In the genomic region with DNA sequence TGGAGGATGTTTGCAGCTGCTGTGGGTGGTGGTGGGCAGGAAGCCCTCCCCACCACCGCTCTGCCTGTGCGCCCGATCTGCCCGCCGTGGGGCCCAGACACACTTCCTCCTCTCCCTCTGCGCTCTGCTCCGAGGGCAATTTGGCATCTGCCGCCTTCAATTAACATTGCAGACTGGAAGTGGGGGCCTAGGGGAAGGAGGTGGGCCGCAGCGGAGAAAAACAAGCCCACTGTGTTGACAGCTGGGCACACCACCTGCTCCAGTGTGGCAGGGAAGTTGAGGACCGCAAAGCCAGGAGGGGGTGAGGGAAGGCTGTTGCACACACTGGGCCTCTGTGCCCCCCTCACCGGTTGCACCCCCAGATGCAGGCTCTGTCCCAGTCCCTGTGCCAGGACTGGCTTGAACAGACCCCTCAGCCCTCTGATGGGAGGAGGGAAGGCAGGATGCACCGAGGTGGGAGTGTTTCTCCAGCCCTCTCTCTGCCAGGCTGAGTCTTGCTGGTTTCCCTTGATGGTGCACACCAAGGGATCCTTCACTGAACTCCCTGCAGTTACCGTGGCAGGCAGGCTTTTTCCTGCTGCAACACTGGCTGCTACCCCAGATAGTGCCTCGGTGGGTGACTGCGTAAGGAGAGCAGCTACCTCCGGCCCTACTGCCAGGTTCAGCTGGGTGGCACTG, we compare ENCODE assay signal across 7 cellular contexts.
DNase-seq lines count a peak whose midpoint lies in the region; ATAC-seq and TF ChIP-seq lines count a peak whose summit lies in the region.

No MANE protein-coding gene starts in this region.

- POLR2A ChIA-PET in WTC11 (lab: Charles Lee), result no interaction called here

- H3K36me3 Mint-ChIP-seq in T-helper 1 cell treated with Interleukin-12 subunit alpha and Interleukin-12 subunit beta and Interleukin-4 antibody, amounts not matched to agents 30 μg/mL and 1 μg/mL, for 36 hours (ENCODE audit: low read depth), result no peaks in the 10 kb centered on the region
- H3K36me3 Mint-ChIP-seq in brain, result no peaks in the 10 kb centered on the region
- no peaks in the 10 kb centered on the region for H3K36me3 Mint-ChIP-seq in WTC11

- DNase-seq in NCI-H128 (lab: John Stamatoyannopoulos, UW; ENCODE audit: unreplicated experiment), result peak; percentile 28
- DNase-seq in stimulated activated CD8-positive, alpha-beta memory T cell treated with anti-CD3 and anti-CD28 coated beads, Interleukin-4, amount 100 ng/mL, for 48 hours, result peak; percentile 55
- DNase-seq in WTC11 (ENCODE audit: low spot score), result no peak
- no peak for DNase-seq in GM19238 (ENCODE audit: insufficient read length, low spot score)

- TF ChIP-seq CTCF in brain (conservative IDR thresholded peaks at IDR 0.05), result no peak
- no peak for TF ChIP-seq CTCF in WTC11 (IDR thresholded peaks at IDR 0.05)

- CTCF ChIA-PET in WTC11 (lab: Charles Lee), result no interaction called here

- peaks cover 21% of the 10 kb centered on the region for H3K4me1 Mint-ChIP-seq in T-helper 1 cell treated with Interleukin-12 subunit alpha and Interleukin-12 subunit beta and Interleukin-4 antibody, amounts not matched to agents 30 μg/mL and 1 μg/mL, for 36 hours (ENCODE audit: low read depth)
- H3K4me1 Mint-ChIP-seq in brain, result peaks cover 59% of the 10 kb centered on the region
- H3K4me1 Mint-ChIP-seq in WTC11, result peaks cover 16% of the 10 kb centered on the region

- H3K4me3 Mint-ChIP-seq in T-helper 1 cell treated with Interleukin-12 subunit alpha and Interleukin-12 subunit beta and Interleukin-4 antibody, amounts not matched to agents 30 μg/mL and 1 μg/mL, for 36 hours, result peak overlapping the region; percentile 21
- peak overlapping the region in 2 of 5 experiments; percentile 8 to 14 for H3K4me3 Mint-ChIP-seq in brain
- H3K4me3 Mint-ChIP-seq in WTC11, result no peak overlapping the region

- H3K27ac Mint-ChIP-seq in T-helper 1 cell treated with Interleukin-12 subunit alpha and Interleukin-12 subunit beta and Interleukin-4 antibody, amounts not matched to agents 30 μg/mL and 1 μg/mL, for 36 hours, result peak overlapping the region; percentile 26
- H3K27ac Mint-ChIP-seq in brain (peak overlapping the region; percentile 12 to 91 (median 83)), WTC11 (no peak overlapping the region)

- no peaks in the 10 kb centered on the region for H3K9me3 Mint-ChIP-seq in T-helper 1 cell treated with Interleukin-12 subunit alpha and Interleukin-12 subunit beta and Interleukin-4 antibody, amounts not matched to agents 30 μg/mL and 1 μg/mL, for 36 hours
- H3K9me3 Mint-ChIP-seq in brain, result peaks cover 0 to 7% (median 4%) of the 10 kb centered on the region in 5 experiments
- H3K9me3 Mint-ChIP-seq in WTC11, result no peaks in the 10 kb centered on the region

- peaks cover 4% of the 10 kb centered on the region for H3K27me3 Mint-ChIP-seq in T-helper 1 cell treated with Interleukin-12 subunit alpha and Interleukin-12 subunit beta and Interleukin-4 antibody, amounts not matched to agents 30 μg/mL and 1 μg/mL, for 36 hours (ENCODE audit: low read depth)
- H3K27me3 Mint-ChIP-seq in brain (peaks cover 3% of the 10 kb centered on the region), WTC11 (ENCODE audit: low read depth) (no peaks in the 10 kb centered on the region; the same call in 1 of the 2 replicates)

- ATAC-seq in WTC11, result no peak
- no peak for ATAC-seq in HG03196 (IDR thresholded peaks at IDR 0.05; ENCODE audit: unreplicated experiment)

TF ChIP-seq in WTC11, 78 proteins besides CTCF, POLR2A, EP300 and RAD21:
- TF ChIP-seq RELA (CRISPR knock-in tag; IDR thresholded peaks at IDR 0.05; ENCODE audit: borderline replicate concordance), result no peak
- TF ChIP-seq PREB (CRISPR knock-in tag; IDR thresholded peaks at IDR 0.05; ENCODE audit: borderline replicate concordance), result no peak
- no peak for TF ChIP-seq NR2C2 (CRISPR knock-in tag; IDR thresholded peaks at IDR 0.05)
- TF ChIP-seq TP53 (CRISPR knock-in tag; IDR thresholded peaks at IDR 0.05), result no peak
- no peak for TF ChIP-seq ZMAT4 (CRISPR knock-in tag; IDR thresholded peaks at IDR 0.05)
- no peak for TF ChIP-seq CREM (CRISPR knock-in tag; IDR thresholded peaks at IDR 0.05)
- TF ChIP-seq, protein P1, sequence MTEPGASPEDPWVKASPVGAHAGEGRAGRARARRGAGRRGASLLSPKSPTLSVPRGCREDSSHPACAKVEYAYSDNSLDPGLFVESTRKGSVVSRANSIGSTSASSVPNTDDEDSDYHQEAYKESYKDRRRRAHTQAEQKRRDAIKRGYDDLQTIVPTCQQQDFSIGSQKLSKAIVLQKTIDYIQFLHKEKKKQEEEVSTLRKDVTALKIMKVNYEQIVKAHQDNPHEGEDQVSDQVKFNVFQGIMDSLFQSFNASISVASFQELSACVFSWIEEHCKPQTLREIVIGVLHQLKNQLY (CRISPR knock-in tag; IDR thresholded peaks at IDR 0.05), result no peak
- TF ChIP-seq NFYB (CRISPR knock-in tag; conservative IDR thresholded peaks at IDR 0.05; ENCODE audit: low read depth), result no peak
- TF ChIP-seq ZNF512 (CRISPR knock-in tag; IDR thresholded peaks at IDR 0.05; ENCODE audit: borderline replicate concordance), result no peak
- TF ChIP-seq, protein P2, sequence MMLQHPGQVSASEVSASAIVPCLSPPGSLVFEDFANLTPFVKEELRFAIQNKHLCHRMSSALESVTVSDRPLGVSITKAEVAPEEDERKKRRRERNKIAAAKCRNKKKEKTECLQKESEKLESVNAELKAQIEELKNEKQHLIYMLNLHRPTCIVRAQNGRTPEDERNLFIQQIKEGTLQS (CRISPR knock-in tag; conservative IDR thresholded peaks at IDR 0.05), result no peak
- no peak for TF ChIP-seq GTF2I (CRISPR knock-in tag; conservative IDR thresholded peaks at IDR 0.05)
- TF ChIP-seq TEAD4 (CRISPR knock-in tag; IDR thresholded peaks at IDR 0.05), result no peak
- no peak for TF ChIP-seq ATF2 (CRISPR knock-in tag; IDR thresholded peaks at IDR 0.05; ENCODE audit: borderline replicate concordance, low read depth)
- no peak for TF ChIP-seq SMAD3 (CRISPR knock-in tag; IDR thresholded peaks at IDR 0.05; ENCODE audit: borderline replicate concordance)
- TF ChIP-seq, protein P3, sequence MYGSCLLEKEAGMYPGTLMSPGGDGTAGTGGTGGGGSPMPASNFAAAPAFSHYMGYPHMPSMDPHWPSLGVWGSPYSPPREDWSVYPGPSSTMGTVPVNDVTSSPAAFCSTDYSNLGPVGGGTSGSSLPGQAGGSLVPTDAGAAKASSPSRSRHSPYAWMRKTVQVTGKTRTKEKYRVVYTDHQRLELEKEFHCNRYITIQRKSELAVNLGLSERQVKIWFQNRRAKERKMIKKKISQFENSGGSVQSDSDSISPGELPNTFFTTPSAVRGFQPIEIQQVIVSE (CRISPR knock-in tag; IDR thresholded peaks at IDR 0.05; ENCODE audit: borderline replicate concordance), result no peak
TF ChIP-seq in WTC11: peak in this region for 0.

Comparison
In these comparisons a context has a peak if more than half of its experiments do, and no peak if none do; other contexts are left out.
1. DNase-seq: peak in NCI-H128 (single experiment) and stimulated activated CD8-positive, alpha-beta memory T cell treated with anti-CD3 and anti-CD28 coated beads, Interleukin-4, amount 100 ng/mL, for 48 hours (single experiment); none in WTC11 (single experiment) and GM19238 (single experiment).